38 cellular contexts compared by ENCODE assay signal in the genomic region with DNA sequence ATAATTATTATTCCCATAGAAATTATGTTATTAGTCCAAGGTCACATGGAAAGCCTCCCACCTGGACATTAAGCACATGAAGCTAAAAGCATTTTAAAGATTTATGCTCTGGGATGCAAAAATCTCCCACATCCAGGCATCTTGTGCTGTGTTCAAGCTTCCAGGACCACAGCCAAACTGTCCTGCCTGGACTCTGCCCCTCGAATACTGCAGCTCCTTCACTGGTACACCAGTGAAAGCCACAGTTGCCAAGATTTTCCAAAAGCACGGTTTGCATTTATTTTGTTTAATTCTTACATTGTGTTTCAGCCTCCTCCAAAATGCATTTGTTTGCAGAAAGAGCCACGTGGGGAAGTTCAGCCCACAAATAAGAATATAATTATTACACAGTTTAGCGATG. TPM values are rescaled to one million over a fixed set of nuclear protein-coding genes. Genes with fewer than 3 reads are reported as not detected.
"Had no signal": no experiment of that assay in that cellular context is flagged by ENCODE, and none has a peak within 500 bp of the region (broad histone marks: within the 10 kb centered on the region; RNA-seq: fewer than 3 reads in every experiment).

No MANE protein-coding gene starts in this region.

- H3K9ac ChIP-seq: KMS-11 had no signal

- DNase-seq: Karpas-422, Kasumi-1, MG63, MM.1S, MV-4-11, NCI-H1048, NCI-H1092, NCI-H1092 treated with DMSO at 0.1 percent for 48 hours, NCI-H1105, NCI-H1105 treated with DMSO at 0.1 percent for 48 hours, NCI-H1417, NCI-H1417 treated with DMSO at 0.1 percent for 48 hours, NCI-H1436, NCI-H1436 treated with DMSO at 0.1 percent for 48 hours, NCI-H146, NCI-H1694, NCI-H1694 treated with DMSO at 0.1 percent for 48 hours, NCI-H187, NCI-H187 treated with DMSO at 0.1 percent for 48 hours, NCI-H1930, NCI-H2029, NCI-H2029 treated with DMSO at 0.1 percent for 48 hours, NCI-H2081, NCI-H2081 treated with DMSO at 0.1 percent for 48 hours, NCI-H2107, NCI-H2171, NCI-H2171 treated with DMSO at 0.1 percent for 48 hours, NCI-H2227 treated with DMSO at 0.1 percent for 48 hours, NCI-H226, NCI-H345, NCI-H446, NCI-H446 treated with DMSO at 0.1 percent for 48 hours, NCI-H510A had no signal

- H3K27ac ChIP-seq: KMS-11 had no signal

- H3K9me3 ChIP-seq: MG63 had no signal

- H3K4me3 ChIP-seq: MG63 had no signal

- H3K4me2 ChIP-seq: KMS-11 had no signal

- H3K27me3 ChIP-seq: MG63 had no signal

- H3K36me3 ChIP-seq: MG63 had no signal

RNA-seq across cellular contexts. Expression of gene C8B, which starts 38.6 kb away (rescaled TPM):
- total RNA-seq: LHCN-M2, M059J, MCF 10A, NCI-H460 had no signal
